In genomic region chr18:54938506-54938905, GRCh38 we compare ENCODE assay signal across 40 cellular contexts. TPM values are rescaled to one million over a fixed set of nuclear protein-coding genes. Genes with fewer than 3 reads are reported as not detected.
"Had no signal": no experiment of that assay in that cellular context is flagged by ENCODE, and none has a peak within 500 bp of the region (broad histone marks: within the 10 kb centered on the region; RNA-seq: fewer than 3 reads in every experiment).

No MANE protein-coding gene starts in this region.

- DNase-seq: activated effector memory CD4-positive, alpha-beta T cell treated with anti-CD3 and anti-CD28 coated beads, Interleukin-2, amount 50 U/mL, for 16 hours; activated effector memory CD4-positive, alpha-beta T cell treated with Interleukin-2 at 50 U/mL for 16 hours; activated gamma-delta T cell; activated gamma-delta T cell treated with Interleukin-2 at 50 U/mL for 16 hours; activated naive CD4-positive, alpha-beta T cell; activated naive CD4-positive, alpha-beta T cell treated with anti-CD3 and anti-CD28 coated beads for 36 hours; activated naive CD4-positive, alpha-beta T cell treated with anti-CD3 and anti-CD28 coated beads, Interleukin-2, amount 10 ng/mL, durations not matched to agents 7 days and 5 days; activated naive CD4-positive, alpha-beta T cell treated with anti-CD3 and anti-CD28 coated beads, Interleukin-2, amount 50 U/mL, for 16 hours; activated naive CD4-positive, alpha-beta T cell treated with Interleukin-2 at 50 U/mL for 16 hours; activated naive CD8-positive, alpha-beta T cell treated with anti-CD3 and anti-CD28 coated beads for 36 hours; activated naive CD8-positive, alpha-beta T cell treated with anti-CD3 and anti-CD28 coated beads, Interleukin-2, amount 10 ng/mL, durations not matched to agents 7 days and 5 days; activated naive CD8-positive, alpha-beta T cell treated with anti-CD3 and anti-CD28 coated beads, Interleukin-2, amount 50 U/mL, for 24 hours; activated T-cell treated with anti-CD3 and anti-CD28 coated beads, Interleukin-2, amount 50 U/mL, for 4 hours; activated T-cell treated with anti-CD3 and anti-CD28 coated beads, Interleukin-2, amount 50 U/mL, for 48 hours; activated T-cell treated with anti-CD3 and anti-CD28 coated beads, Interleukin-2, amount 50 U/mL, for 72 hours; adrenal gland; amniotic stem cell; amygdala; anterior cingulate cortex; aorta; body of pancreas; brain microvascular endothelial cell; caudate nucleus; central memory CD4-positive, alpha-beta T cell; cerebellar nuclear complex had no signal

- H3K4me1 ChIP-seq: adrenal gland, ascending aorta, body of pancreas, breast epithelium had no signal

- H3K4me1 Mint-ChIP-seq: activated naive CD4-positive, alpha-beta T cell treated with anti-CD3 and anti-CD28 coated beads, Interleukin-2, amount 10 ng/mL, durations not matched to agents 7 days and 5 days; activated naive CD4-positive, alpha-beta T cell treated with anti-CD3 and anti-CD28 coated beads, Interleukin-2, amount 50 U/mL, for 24 hours; activated naive CD8-positive, alpha-beta T cell treated with anti-CD3 and anti-CD28 coated beads for 36 hours; activated naive CD8-positive, alpha-beta T cell treated with anti-CD3 and anti-CD28 coated beads, Interleukin-2, amount 10 ng/mL, durations not matched to agents 7 days and 5 days; activated naive CD8-positive, alpha-beta T cell treated with anti-CD3 and anti-CD28 coated beads, Interleukin-2, amount 50 U/mL, for 24 hours; activated T-helper 17 cell treated with anti-CD3 and anti-CD28 coated beads, Interleukin-2, amount 50 U/mL, for 72 hours; brain; central memory CD8-positive, alpha-beta T cell had no signal

- H3K27me3 Mint-ChIP-seq: activated naive CD4-positive, alpha-beta T cell treated with anti-CD3 and anti-CD28 coated beads, Interleukin-2, amount 50 U/mL, for 24 hours; activated naive CD8-positive, alpha-beta T cell; activated naive CD8-positive, alpha-beta T cell treated with anti-CD3 and anti-CD28 coated beads for 36 hours; activated naive CD8-positive, alpha-beta T cell treated with anti-CD3 and anti-CD28 coated beads, Interleukin-2, amount 50 U/mL, for 24 hours; activated T-helper 17 cell treated with anti-CD3 and anti-CD28 coated beads, Interleukin-2, amount 50 U/mL, for 72 hours; brain; central memory CD8-positive, alpha-beta T cell had no signal

- H3K4me3 ChIP-seq: adrenal gland, ascending aorta, body of pancreas, breast epithelium, cardiac muscle cell had no signal

- H3K9me3 Mint-ChIP-seq: activated naive CD4-positive, alpha-beta T cell treated with anti-CD3 and anti-CD28 coated beads for 36 hours; activated naive CD4-positive, alpha-beta T cell treated with anti-CD3 and anti-CD28 coated beads, Interleukin-2, amount 10 ng/mL, durations not matched to agents 7 days and 5 days; activated naive CD4-positive, alpha-beta T cell treated with anti-CD3 and anti-CD28 coated beads, Interleukin-2, amount 50 U/mL, for 24 hours; activated naive CD4-positive, alpha-beta T cell treated with anti-CD3 and anti-CD28 coated beads, Interleukin-2, amount 50 U/mL, for 72 hours; activated naive CD8-positive, alpha-beta T cell treated with anti-CD3 and anti-CD28 coated beads for 36 hours; activated naive CD8-positive, alpha-beta T cell treated with anti-CD3 and anti-CD28 coated beads, Interleukin-2, amount 10 ng/mL, durations not matched to agents 7 days and 5 days; activated naive CD8-positive, alpha-beta T cell treated with anti-CD3 and anti-CD28 coated beads, Interleukin-2, amount 50 U/mL, for 24 hours; activated T-cell treated with anti-CD3 and anti-CD28 coated beads, Interleukin-2, amount 50 U/mL, for 4 hours; activated T-cell treated with anti-CD3 and anti-CD28 coated beads, Interleukin-2, amount 50 U/mL, for 72 hours; activated T-helper 1 cell treated with anti-CD3 and anti-CD28 coated beads, Interleukin-12 subunit alpha, Interleukin-12 subunit beta, Interleukin-2, Interleukin-4 antibody, amounts not matched to agents 30 ng/mL and 10 ng/mL and 1 ng/mL, durations not matched to agents 14 hours and 24 hours and 36 hours; activated T-helper 17 cell treated with anti-CD3 and anti-CD28 coated beads, Interleukin-2, amount 50 U/mL, for 72 hours; activated T-helper 2 cell treated with anti-CD3 and anti-CD28 coated beads, Interferon-gamma antibody, Interleukin-2, Interleukin-4, amounts not matched to agents 10 μg/mL and 5 μg/mL and 100 μg/mL, durations not matched to agents 14 hours and 24 hours and 36 hours; brain; central memory CD8-positive, alpha-beta T cell had no signal

- H3K27me3 ChIP-seq: adrenal gland, ascending aorta, body of pancreas, brain microvascular endothelial cell, breast epithelium, cardiac muscle cell had no signal

- H3K36me3 Mint-ChIP-seq: activated naive CD4-positive, alpha-beta T cell treated with anti-CD3 and anti-CD28 coated beads, Interleukin-2, amount 10 ng/mL, durations not matched to agents 7 days and 5 days; activated naive CD4-positive, alpha-beta T cell treated with anti-CD3 and anti-CD28 coated beads, Interleukin-2, amount 50 U/mL, for 24 hours; activated naive CD4-positive, alpha-beta T cell treated with anti-CD3 and anti-CD28 coated beads, Interleukin-2, amount 50 U/mL, for 72 hours; activated naive CD8-positive, alpha-beta T cell; activated naive CD8-positive, alpha-beta T cell treated with anti-CD3 and anti-CD28 coated beads for 36 hours; activated naive CD8-positive, alpha-beta T cell treated with anti-CD3 and anti-CD28 coated beads, Interleukin-2, amount 10 ng/mL, durations not matched to agents 7 days and 5 days; brain had no signal

- H3K9me3 ChIP-seq: adrenal gland, ascending aorta, body of pancreas, breast epithelium had no signal

- H3K4me3 Mint-ChIP-seq: activated naive CD4-positive, alpha-beta T cell treated with anti-CD3 and anti-CD28 coated beads for 36 hours; activated naive CD4-positive, alpha-beta T cell treated with anti-CD3 and anti-CD28 coated beads, Interleukin-2, amount 10 ng/mL, durations not matched to agents 7 days and 5 days; activated naive CD4-positive, alpha-beta T cell treated with anti-CD3 and anti-CD28 coated beads, Interleukin-2, amount 50 U/mL, for 24 hours; activated naive CD8-positive, alpha-beta T cell; activated naive CD8-positive, alpha-beta T cell treated with anti-CD3 and anti-CD28 coated beads for 36 hours; activated naive CD8-positive, alpha-beta T cell treated with anti-CD3 and anti-CD28 coated beads, Interleukin-2, amount 10 ng/mL, durations not matched to agents 7 days and 5 days; activated naive CD8-positive, alpha-beta T cell treated with anti-CD3 and anti-CD28 coated beads, Interleukin-2, amount 50 U/mL, for 24 hours; activated T-cell treated with anti-CD3 and anti-CD28 coated beads, Interleukin-2, amount 50 U/mL, for 4 hours; activated T-cell treated with anti-CD3 and anti-CD28 coated beads, Interleukin-2, amount 50 U/mL, for 72 hours; activated T-helper 1 cell treated with anti-CD3 and anti-CD28 coated beads, Interleukin-12 subunit alpha, Interleukin-12 subunit beta, Interleukin-2, Interleukin-4 antibody, amounts not matched to agents 30 ng/mL and 10 ng/mL and 1 ng/mL, durations not matched to agents 14 hours and 24 hours and 36 hours; activated T-helper 17 cell treated with anti-CD3 and anti-CD28 coated beads, Interleukin-2, amount 50 U/mL, for 72 hours; brain; central memory CD8-positive, alpha-beta T cell had no signal

- FAIRE-seq: astrocyte, bronchial epithelial cell, colon had no signal

- ATAC-seq: activated naive CD4-positive, alpha-beta T cell treated with anti-CD3 and anti-CD28 coated beads, Interleukin-2, amount 50 U/mL, for 72 hours; activated naive CD8-positive, alpha-beta T cell treated with anti-CD3 and anti-CD28 coated beads, Interleukin-2, amount 50 U/mL, for 24 hours; activated T-cell treated with anti-CD3 and anti-CD28 coated beads, Interleukin-2, amount 50 U/mL, for 4 hours; activated T-cell treated with anti-CD3 and anti-CD28 coated beads, Interleukin-2, amount 50 U/mL, for 72 hours; activated T-helper 17 cell treated with anti-CD3 and anti-CD28 coated beads, Interleukin-2, amount 50 U/mL, for 72 hours; body of pancreas had no signal

- H3K27ac ChIP-seq: adrenal gland, ascending aorta, body of pancreas, brain microvascular endothelial cell, breast epithelium, cardiac muscle cell had no signal

- H3K27ac Mint-ChIP-seq: activated naive CD4-positive, alpha-beta T cell treated with anti-CD3 and anti-CD28 coated beads for 36 hours; activated naive CD4-positive, alpha-beta T cell treated with anti-CD3 and anti-CD28 coated beads, Interleukin-2, amount 10 ng/mL, durations not matched to agents 7 days and 5 days; activated naive CD4-positive, alpha-beta T cell treated with anti-CD3 and anti-CD28 coated beads, Interleukin-2, amount 50 U/mL, for 24 hours; activated naive CD4-positive, alpha-beta T cell treated with anti-CD3 and anti-CD28 coated beads, Interleukin-2, amount 50 U/mL, for 72 hours; activated naive CD8-positive, alpha-beta T cell; activated naive CD8-positive, alpha-beta T cell treated with anti-CD3 and anti-CD28 coated beads for 36 hours; activated naive CD8-positive, alpha-beta T cell treated with anti-CD3 and anti-CD28 coated beads, Interleukin-2, amount 10 ng/mL, durations not matched to agents 7 days and 5 days; activated naive CD8-positive, alpha-beta T cell treated with anti-CD3 and anti-CD28 coated beads, Interleukin-2, amount 50 U/mL, for 24 hours; activated T-cell treated with anti-CD3 and anti-CD28 coated beads, Interleukin-2, amount 50 U/mL, for 72 hours; activated T-helper 1 cell treated with anti-CD3 and anti-CD28 coated beads, Interleukin-12 subunit alpha, Interleukin-12 subunit beta, Interleukin-2, Interleukin-4 antibody, amounts not matched to agents 30 ng/mL and 10 ng/mL and 1 ng/mL, durations not matched to agents 14 hours and 24 hours and 36 hours; activated T-helper 17 cell treated with anti-CD3 and anti-CD28 coated beads, Interleukin-2, amount 50 U/mL, for 72 hours; activated T-helper 2 cell treated with anti-CD3 and anti-CD28 coated beads, Interferon-gamma antibody, Interleukin-2, Interleukin-4, amounts not matched to agents 10 μg/mL and 5 μg/mL and 100 μg/mL, durations not matched to agents 14 hours and 24 hours and 36 hours; brain had no signal

- H3K36me3 ChIP-seq: adrenal gland, ascending aorta, brain microvascular endothelial cell, breast epithelium, cardiac muscle cell had no signal

RNA-seq across cellular contexts. Expression of gene CCDC68, which starts 20.8 kb away (rescaled TPM):
- total RNA-seq: activated naive CD4-positive, alpha-beta T cell treated with anti-CD3 and anti-CD28 coated beads for 36 hours; activated naive CD4-positive, alpha-beta T cell treated with anti-CD3 and anti-CD28 coated beads, Interleukin-2, amount 50 U/mL, for 72 hours; activated naive CD8-positive, alpha-beta T cell treated with anti-CD3 and anti-CD28 coated beads for 36 hours; activated naive CD8-positive, alpha-beta T cell treated with anti-CD3 and anti-CD28 coated beads, Interleukin-2, amount 10 ng/mL, durations not matched to agents 7 days and 5 days; activated T-cell treated with anti-CD3 and anti-CD28 coated beads, Interleukin-2, amount 50 U/mL, for 4 hours; activated T-cell treated with anti-CD3 and anti-CD28 coated beads, Interleukin-2, amount 50 U/mL, for 72 hours; activated T-helper 1 cell treated with anti-CD3 and anti-CD28 coated beads, Interleukin-12 subunit alpha, Interleukin-12 subunit beta, Interleukin-2, Interleukin-4 antibody, amounts not matched to agents 30 ng/mL and 10 ng/mL and 1 ng/mL, durations not matched to agents 14 hours and 24 hours and 36 hours; activated T-helper 2 cell treated with anti-CD3 and anti-CD28 coated beads, Interferon-gamma antibody, Interleukin-2, Interleukin-4, amounts not matched to agents 10 μg/mL and 5 μg/mL and 100 μg/mL, durations not matched to agents 14 hours and 24 hours and 36 hours; chondrocyte had no signal
